ENCODE assay signal across 17 cellular contexts in genomic region chr1:29136463-29136915, GRCh38. TPM values are rescaled to one million over a fixed set of nuclear protein-coding genes. Genes with fewer than 3 reads are reported as not detected.
DNase-seq lines count a peak whose midpoint lies in the region; ATAC-seq and TF ChIP-seq lines count a peak whose summit lies in the region.
"Had no signal": no experiment of that assay in that cellular context is flagged by ENCODE, and none has a peak within 500 bp of the region (broad histone marks: within the 10 kb centered on the region; RNA-seq: fewer than 3 reads in every experiment).

No MANE protein-coding gene starts in this region.

- ATAC-seq in Right ventricle myocardium inferior = peak; percentile 58
- ATAC-seq in HG02885 (IDR thresholded peaks at IDR 0.05; ENCODE audit: poor library complexity, unreplicated experiment) = no peak

- H3K9me3 Mint-ChIP-seq in neural progenitor cell = no peaks in the 10 kb centered on the region
- H3K9me3 Mint-ChIP-seq: activated T-helper 1 cell treated with anti-CD3 and anti-CD28 coated beads, Interleukin-12 subunit alpha, Interleukin-12 subunit beta, Interleukin-2, Interleukin-4 antibody, amounts not matched to agents 30 ng/mL and 10 ng/mL and 1 ng/mL, durations not matched to agents 14 hours and 24 hours and 36 hours had no signal

- H2AFZ ChIP-seq in neural progenitor cell (replicated peaks) = no peak overlapping the region

- H3K27me3 ChIP-seq in right atrium auricular region (no peaks in the 10 kb centered on the region), tibial nerve (peaks cover 0 to 2% of the 10 kb centered on the region in 2 donors), neural progenitor cell (no peaks in the 10 kb centered on the region)
- H3K27me3 ChIP-seq: ascending aorta had no signal

- TF ChIP-seq CTCF in right atrium auricular region (IDR thresholded peaks at IDR 0.05) (no peak), astrocyte of the spinal cord (IDR thresholded peaks at IDR 0.05; ENCODE audit: low read depth, low read length) (no peak), tibial nerve (IDR thresholded peaks at IDR 0.05) (no peak), neural progenitor cell (IDR thresholded peaks at IDR 0.05) (no peak)

- DNase-seq in Right ventricle myocardium inferior (ENCODE audit: missing footprints) (no peak), right atrium auricular region (ENCODE audit: low spot score) (no peak), astrocyte of the spinal cord (ENCODE audit: low read depth, low spot score) (peak; percentile 54), islet precursor cell (peak; percentile 50), tibial nerve (ENCODE audit: low spot score in 2 of 2) (no peak), neural progenitor cell (ENCODE audit: low spot score) (no peak), UCSD-AML1 (lab: John Stamatoyannopoulos, UW; ENCODE audit: unreplicated experiment) (no peak)
- DNase-seq: activated CD4-positive, alpha-beta T cell treated with anti-CD3 and anti-CD28 coated beads, Interleukin-2, amount 50 U/mL, for 1 hour; NCI-H510A; nucleus accumbens; stimulated activated CD4-positive, alpha-beta T cell treated with anti-CD3 and anti-CD28 coated beads, Interleukin-12 subunit alpha, Interleukin-12 subunit beta, amount 100 ng/mL, for 4 hours had no signal

- H4K20me1 ChIP-seq in neural progenitor cell (ENCODE audit: low read depth) = no peaks in the 10 kb centered on the region

- TF ChIP-seq EP300 in tibial nerve (IDR thresholded peaks at IDR 0.05) = no peak

- H3F3A ChIP-seq in neural progenitor cell (ENCODE audit: low read depth) = no peaks in the 10 kb centered on the region

- no peak overlapping the region for H3K4me3 Mint-ChIP-seq in neural progenitor cell
- H3K4me3 Mint-ChIP-seq: activated T-helper 1 cell treated with anti-CD3 and anti-CD28 coated beads, Interleukin-12 subunit alpha, Interleukin-12 subunit beta, Interleukin-2, Interleukin-4 antibody, amounts not matched to agents 30 ng/mL and 10 ng/mL and 1 ng/mL, durations not matched to agents 14 hours and 24 hours and 36 hours had no signal

- H3K9me3 ChIP-seq in right atrium auricular region (no peaks in the 10 kb centered on the region), tibial nerve (peaks cover 0 to 9% (median 0%) of the 10 kb centered on the region in 4 donors), neural progenitor cell (ENCODE audit: low read depth) (no peaks in the 10 kb centered on the region)
- H3K9me3 ChIP-seq: ascending aorta, heart right ventricle had no signal

- H3K4me3 ChIP-seq in right atrium auricular region (no peak overlapping the region), astrocyte of the spinal cord (ENCODE audit: low read depth, low read length) (no peak overlapping the region), tibial nerve (no peak overlapping the region), neural progenitor cell (no peak overlapping the region)
- H3K4me3 ChIP-seq: ascending aorta, heart right ventricle had no signal

- H3K9ac ChIP-seq in neural progenitor cell = no peak overlapping the region

- H3K4me1 Mint-ChIP-seq in neural progenitor cell = peaks cover 9% of the 10 kb centered on the region

- TF ChIP-seq POLR2A in tibial nerve (IDR thresholded peaks at IDR 0.05) = no peak

- H3K27me3 Mint-ChIP-seq in neural progenitor cell (ENCODE audit: insufficient read depth, low read depth) = peaks cover 4% of the 10 kb centered on the region

- H3K79me2 ChIP-seq in neural progenitor cell (ENCODE audit: low read depth) = no peaks in the 10 kb centered on the region

- in situ Hi-C loops in astrocyte of the spinal cord (cut with HindIII; ENCODE audit: low sequenced_read_pairs) = no loop called here

- no peak overlapping the region for H3K27ac Mint-ChIP-seq in neural progenitor cell
- H3K27ac Mint-ChIP-seq: activated T-helper 1 cell treated with anti-CD3 and anti-CD28 coated beads, Interleukin-12 subunit alpha, Interleukin-12 subunit beta, Interleukin-2, Interleukin-4 antibody, amounts not matched to agents 30 ng/mL and 10 ng/mL and 1 ng/mL, durations not matched to agents 14 hours and 24 hours and 36 hours had no signal

- H3K36me3 Mint-ChIP-seq in neural progenitor cell = no peaks in the 10 kb centered on the region

- intact Hi-C loops in Right ventricle myocardium inferior (cut with DNase I) = no loop called here

- no peak overlapping the region for H3K4me2 ChIP-seq in neural progenitor cell

- H3K27ac ChIP-seq in right atrium auricular region (no peak overlapping the region), tibial nerve (no peak overlapping the region), neural progenitor cell (no peak overlapping the region)
- H3K27ac ChIP-seq: ascending aorta, heart right ventricle, HL-60 had no signal

- no peaks in the 10 kb centered on the region for H3K36me3 ChIP-seq in right atrium auricular region
- H3K36me3 ChIP-seq in tibial nerve = no peaks in the 10 kb centered on the region
- H3K36me3 ChIP-seq in neural progenitor cell = no peaks in the 10 kb centered on the region
- H3K36me3 ChIP-seq: ascending aorta, heart right ventricle had no signal

- peaks cover 0 to 7% of the 10 kb centered on the region in 2 donors for H3K4me1 ChIP-seq in right atrium auricular region
- H3K4me1 ChIP-seq in tibial nerve = peaks cover 0 to 10% (median 0%) of the 10 kb centered on the region in 4 donors
- no peaks in the 10 kb centered on the region for H3K4me1 ChIP-seq in neural progenitor cell
- H3K4me1 ChIP-seq: ascending aorta had no signal

- 56 to 62% methylated on average over 11 of the region's 11 CpGs for WGBS in tibial nerve, 2 donors

RNA-seq across cellular contexts. Expression of gene TMEM200B, which starts 12.8 kb away (rescaled TPM):
- total RNA-seq in Right ventricle myocardium inferior (2.1 TPM), right atrium auricular region (1 to 10 TPM; 1.7 to 4.8 TPM), tibial nerve (10 to 100 TPM; 16.1 to 27.7 (median 22.6) TPM), neural progenitor cell (ENCODE audit: low replicate concordance) (0.56 and 1.1 TPM in 2 replicates)
- total RNA-seq: T-helper 2 cell treated with Interferon-gamma antibody and Interleukin-4, amounts not matched to agents 100 ng/mL and 5 ng/mL, for 36 hours had no signal

RNA-seq across cellular contexts. Expression of gene SRSF4, which starts 45.2 kb away (rescaled TPM):
- total RNA-seq in Right ventricle myocardium inferior = 52.4 TPM
- total RNA-seq in right atrium auricular region = 10 to 100 TPM; 44.2 to 48.1 TPM
- 10 to 100 TPM; 63.4 to 75.9 (median 69.1) TPM for total RNA-seq in tibial nerve
- 73.2 and 82.2 TPM in 2 replicates for total RNA-seq in neural progenitor cell (ENCODE audit: low replicate concordance)

Comparison
In these comparisons a context has a peak if more than half of its experiments do, and no peak if none do; other contexts are left out.
1. DNase-seq: peak in astrocyte of the spinal cord (single experiment) and islet precursor cell (single experiment); none in Right ventricle myocardium inferior (single experiment), right atrium auricular region (single experiment), tibial nerve (0 of 2), neural progenitor cell (single experiment) and UCSD-AML1 (single experiment).